In genomic region chr7:158308001-158308400, GRCh38 we compare ENCODE assay signal across 20 cellular contexts.
"Had no signal": no experiment of that assay in that cellular context is flagged by ENCODE, and none has a peak within 500 bp of the region (broad histone marks: within the 10 kb centered on the region; RNA-seq: fewer than 3 reads in every experiment).

No MANE protein-coding gene starts in this region.

- H3K27ac ChIP-seq: KMS-11, SJSA1, SK-N-MC had no signal

- DNase-seq: IMR-90, Kasumi-1, MM.1S, NCI-H1092 treated with DMSO at 0.1 percent for 48 hours, NCI-H1436, NCI-H187, NCI-H2029, NCI-H2081 treated with DMSO at 0.1 percent for 48 hours, NCI-H2171 treated with DMSO at 0.1 percent for 48 hours, NCI-H345, NCI-H446 treated with DMSO at 0.1 percent for 48 hours, NCI-H510A treated with DMSO at 0.1 percent for 48 hours, NCI-H526, NCI-H82, Right ventricle myocardium superior, RPMI8226, SIG-M5 had no signal

- H3K36me3 ChIP-seq: SJSA1 had no signal

- H3K4me3 ChIP-seq: SJSA1, SK-N-MC had no signal

- H3K27me3 ChIP-seq: SJSA1 had no signal

- H3K4me1 ChIP-seq: SJSA1 had no signal

- H3K9ac ChIP-seq: KMS-11 had no signal
